ENCODE assay signal across 11 cellular contexts in the genomic region with DNA sequence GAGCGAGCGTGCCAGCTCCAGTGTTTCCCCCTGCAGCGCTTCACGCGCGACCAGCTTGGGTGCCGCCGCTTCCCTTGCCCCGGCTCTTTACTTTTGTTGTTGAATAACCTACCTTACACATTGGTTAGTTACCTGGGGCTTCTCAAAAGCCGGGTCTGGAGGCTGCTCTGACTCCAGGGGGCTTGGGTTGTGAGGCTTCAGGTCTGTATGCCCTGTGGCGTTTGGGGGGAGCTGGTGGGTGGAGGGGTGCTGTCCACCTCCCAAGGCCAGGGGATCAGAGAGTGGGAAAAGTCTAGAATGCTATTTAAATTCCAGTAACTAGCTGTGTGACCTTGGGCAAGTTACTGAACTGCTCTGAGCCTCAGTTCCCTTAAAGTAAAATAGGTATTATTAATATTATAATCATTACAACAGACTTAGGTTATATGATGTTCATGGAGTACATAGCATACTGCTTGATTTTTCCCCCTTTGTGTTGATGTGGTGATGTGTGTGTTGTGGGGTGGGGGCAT. TPM values are rescaled to one million over a fixed set of nuclear protein-coding genes. Genes with fewer than 3 reads are reported as not detected.
DNase-seq lines count a peak whose midpoint lies in the region; ATAC-seq and TF ChIP-seq lines count a peak whose summit lies in the region.
"Had no signal": no experiment of that assay in that cellular context is flagged by ENCODE, and none has a peak within 500 bp of the region (broad histone marks: within the 10 kb centered on the region; RNA-seq: fewer than 3 reads in every experiment).

No MANE protein-coding gene starts in this region.

- no peak for DNase-seq in CD14-positive monocyte (ENCODE audit: low spot score)
- no peak for DNase-seq in dorsolateral prefrontal cortex
- DNase-seq in neural crest cell (ENCODE audit: low read depth, low spot score): no peak
- DNase-seq in immature natural killer cell: no peak
- no peak for DNase-seq in NK-92 treated with Interleukin-12 subunit alpha and Interleukin-12 subunit beta, amount 100 ng/mL, for 24 hours (lab: John Stamatoyannopoulos, UW)
- DNase-seq: activated CD8-positive, alpha-beta T cell treated with anti-CD3 and anti-CD28 coated beads for 36 hours; NCI-H1092; SHP77 had no signal

- H3K36me3 Mint-ChIP-seq in CD14-positive monocyte (peaks cover 0 to 5% of the 10 kb centered on the region in 2 donors), neural crest cell (ENCODE audit: low read depth) (no peaks in the 10 kb centered on the region), immature natural killer cell (no peaks in the 10 kb centered on the region)

- intact Hi-C loops in CD14-positive monocyte (cut with micrococcal nuclease) (no loop called here), dorsolateral prefrontal cortex (cut with DNase I) (no loop called here)

- H3K4me1 ChIP-seq in HUES48 (ENCODE audit: control insufficient read depth, insufficient read depth, low read length): peaks cover 8% of the 10 kb centered on the region; the same call in 1 of the 2 replicates

- H3K27ac Mint-ChIP-seq in CD14-positive monocyte (no peak overlapping the region), neural crest cell (ENCODE audit: unreplicated experiment) (no peak overlapping the region), immature natural killer cell (no peak overlapping the region)
- H3K27ac Mint-ChIP-seq: activated CD8-positive, alpha-beta T cell treated with anti-CD3 and anti-CD28 coated beads for 36 hours had no signal

- no peak overlapping the region for H3K27ac ChIP-seq in HUES48 (ENCODE audit: low read depth, low read length)
- no peak overlapping the region for H3K27ac ChIP-seq in dorsolateral prefrontal cortex

- no peaks in the 10 kb centered on the region for H3K9me3 ChIP-seq in HUES48 (ENCODE audit: control insufficient read depth, insufficient read depth, low read length)

- TF ChIP-seq CTCF in CD14-positive monocyte (IDR thresholded peaks at IDR 0.05) (no peak), dorsolateral prefrontal cortex (IDR thresholded peaks at IDR 0.05 in 54 of 56, conservative IDR thresholded peaks at IDR 0.05 in 2 of 56; ENCODE audit: low read depth in 1 of 56, partially characterized antibody in 56 of 56) (no peak), neural crest cell (conservative IDR thresholded peaks at IDR 0.05) (no peak)

- H3K4me1 Mint-ChIP-seq in CD14-positive monocyte (peaks cover 10% of the 10 kb centered on the region), neural crest cell (peaks cover 4% of the 10 kb centered on the region), immature natural killer cell (no peaks in the 10 kb centered on the region)

- no peak for ATAC-seq in esophagus mucosa
- no peak for ATAC-seq in GM19351 (IDR thresholded peaks at IDR 0.05; ENCODE audit: unreplicated experiment)

- H3K36me3 ChIP-seq in HUES48 (ENCODE audit: control insufficient read depth, insufficient read depth, low read length): no peaks in the 10 kb centered on the region

- H3K9me3 Mint-ChIP-seq in CD14-positive monocyte (peaks cover 0 to 5% (median 2%) of the 10 kb centered on the region in 7 donors), neural crest cell (no peaks in the 10 kb centered on the region), immature natural killer cell (no peaks in the 10 kb centered on the region)
- H3K9me3 Mint-ChIP-seq: activated CD8-positive, alpha-beta T cell treated with anti-CD3 and anti-CD28 coated beads for 36 hours had no signal

- H3K27me3 Mint-ChIP-seq in CD14-positive monocyte (ENCODE audit: low read depth in 3 of 3) (peaks cover 45 to 66% (median 50%) of the 10 kb centered on the region in 3 donors), neural crest cell (ENCODE audit: low read depth) (peaks cover 67% of the 10 kb centered on the region), immature natural killer cell (ENCODE audit: low read depth in 3 of 3) (peaks cover 9 to 20% (median 19%) of the 10 kb centered on the region in 3 donors)

- peaks cover 29% of the 10 kb centered on the region for H3K27me3 ChIP-seq in HUES48 (ENCODE audit: control insufficient read depth, insufficient read depth, low read length)
- peaks cover 0 to 36% (median 11%) of the 10 kb centered on the region in 45 donors for H3K27me3 ChIP-seq in dorsolateral prefrontal cortex

- peak overlapping the region; percentile 68 for H3K4me3 ChIP-seq in HUES48 (ENCODE audit: low read depth, low read length)
- peak overlapping the region in 56 of 59 donors; percentile 11 to 65 (median 46) for H3K4me3 ChIP-seq in dorsolateral prefrontal cortex

- peak overlapping the region; percentile 68 to 80 for H3K4me3 Mint-ChIP-seq in CD14-positive monocyte
- peak overlapping the region; percentile 83 for H3K4me3 Mint-ChIP-seq in neural crest cell
- no peak overlapping the region for H3K4me3 Mint-ChIP-seq in immature natural killer cell
- H3K4me3 Mint-ChIP-seq: activated CD8-positive, alpha-beta T cell treated with anti-CD3 and anti-CD28 coated beads for 36 hours had no signal

- H3K9ac ChIP-seq in HUES48 (ENCODE audit: low read depth, low read length): no peak overlapping the region

RNA-seq across cellular contexts. Expression of gene LYPD6B, which starts 0.8 kb away (rescaled TPM):
- polyA plus RNA-seq in CD14-positive monocyte: not detected
- total RNA-seq in dorsolateral prefrontal cortex: 1 to 10 TPM in 118 of 120 experiments, under 1 TPM in 2; 0.46 to 6.9 (median 2.8) TPM
- total RNA-seq in neural crest cell: not detected in 2 replicates
- polyA plus RNA-seq in immature natural killer cell: not detected
- total RNA-seq in esophagus mucosa: 3.2 TPM
- total RNA-seq: activated CD8-positive, alpha-beta T cell treated with anti-CD3 and anti-CD28 coated beads for 36 hours had no signal

Comparison
In these comparisons a context has a peak if more than half of its experiments do, and no peak if none do; other contexts are left out.
1. H3K4me3 Mint-ChIP-seq: peak in CD14-positive monocyte (2 of 2) and neural crest cell (single experiment); none in immature natural killer cell (0 of 5).